ENCODE assay signal across 13 cellular contexts in genomic region chr5:10420926-10421325, GRCh38. TPM values are rescaled to one million over a fixed set of nuclear protein-coding genes. Genes with fewer than 3 reads are reported as not detected.
A peak's percentile ranks its signal among the peaks of the same experiment; 100 is the strongest.
DNase-seq lines count a peak whose midpoint lies in the region; ATAC-seq and TF ChIP-seq lines count a peak whose summit lies in the region.
"Had no signal": no experiment of that assay in that cellular context is flagged by ENCODE, and none has a peak within 500 bp of the region (broad histone marks: within the 10 kb centered on the region; RNA-seq: fewer than 3 reads in every experiment).

No MANE protein-coding gene starts in this region.

- H3K27ac ChIP-seq in spleen = peak overlapping the region in 4 of 8 donors; percentile 31 to 72 (median 66)

- intact Hi-C loops in spleen (cut with DNase I; ENCODE audit: low total_unique reads) = loop anchor here (10.0 kb wide), 2 partner anchors 56 to 136 kb away; no protein-coding TSS in a partner anchor

- TF ChIP-seq CTCF in NB4 (IDR thresholded peaks at IDR 0.05; ENCODE audit: low read depth, low read length) (no peak), chondrocyte (IDR thresholded peaks at IDR 0.05) (no peak), progenitor cell of endocrine pancreas (IDR thresholded peaks at IDR 0.05; ENCODE audit: unreplicated experiment) (no peak), spleen (IDR thresholded peaks at IDR 0.05 in 8 of 11, conservative IDR thresholded peaks at IDR 0.05 in 3 of 11) (no peak)

- DNase-seq in activated CD4-positive, CD25-positive, alpha-beta regulatory T cell (lab: John Stamatoyannopoulos, UW) = no peak
- DNase-seq in NB4 (ENCODE audit: low read depth) = peak; percentile 15
- no peak for DNase-seq in chondrocyte (ENCODE audit: low spot score)
- no peak for DNase-seq in progenitor cell of endocrine pancreas (ENCODE audit: low spot score, unreplicated experiment)
- DNase-seq in hypothalamus (lab: John Stamatoyannopoulos, UW) = no peak
- DNase-seq in spleen = no peak
- DNase-seq in GM19238 (ENCODE audit: insufficient read length, low spot score) = no peak
- DNase-seq: DND-41, KBM-7, NCI-H2171, upper lobe of left lung had no signal

- H3K4me3 ChIP-seq in NB4 (ENCODE audit: low read depth, low read length) = no peak overlapping the region
- no peak overlapping the region for H3K4me3 ChIP-seq in spleen
- H3K4me3 ChIP-seq: upper lobe of left lung had no signal

- H3K27ac Mint-ChIP-seq in chondrocyte (ENCODE audit: unreplicated experiment) (peak overlapping the region; percentile 61), progenitor cell of endocrine pancreas (peak overlapping the region; percentile 70)

- H3K4me1 Mint-ChIP-seq in chondrocyte (ENCODE audit: low read depth) = peaks cover 19% of the 10 kb centered on the region
- H3K4me1 Mint-ChIP-seq in progenitor cell of endocrine pancreas (ENCODE audit: low read depth) = no peaks in the 10 kb centered on the region

- TF ChIP-seq POLR2A in NB4 (IDR thresholded peaks at IDR 0.05; ENCODE audit: extremely low read depth, insufficient read length) (no peak), spleen (IDR thresholded peaks at IDR 0.05) (no peak)

- peaks cover 35% of the 10 kb centered on the region for H3K36me3 Mint-ChIP-seq in chondrocyte (ENCODE audit: low read depth)
- H3K36me3 Mint-ChIP-seq in progenitor cell of endocrine pancreas (ENCODE audit: insufficient read depth) = peaks cover 31% of the 10 kb centered on the region

- H3K4me3 Mint-ChIP-seq in chondrocyte (ENCODE audit: unreplicated experiment) (no peak overlapping the region), progenitor cell of endocrine pancreas (ENCODE audit: low read depth) (no peak overlapping the region)
- H3K4me3 Mint-ChIP-seq: central memory CD8-positive, alpha-beta T cell had no signal

- no peaks in the 10 kb centered on the region for H3K9me3 ChIP-seq in spleen
- H3K9me3 ChIP-seq: upper lobe of left lung had no signal

- peak; percentile 49 to 64 for ATAC-seq in activated CD4-positive, CD25-positive, alpha-beta regulatory T cell treated with anti-CD3 and anti-CD28 coated beads, Interleukin-2, amount 50 U/mL, for 24 hours

- H3K27me3 Mint-ChIP-seq in chondrocyte (ENCODE audit: low read depth) = no peaks in the 10 kb centered on the region
- H3K27me3 Mint-ChIP-seq in progenitor cell of endocrine pancreas = no peaks in the 10 kb centered on the region
- H3K27me3 Mint-ChIP-seq: central memory CD8-positive, alpha-beta T cell had no signal

- H3K36me3 ChIP-seq in spleen = peaks cover 0 to 99% (median 68%) of the 10 kb centered on the region in 6 donors

- no peaks in the 10 kb centered on the region for H3K27me3 ChIP-seq in spleen (replicated peaks in 1 of 7)
- H3K27me3 ChIP-seq: upper lobe of left lung had no signal

- H3K4me1 ChIP-seq in spleen = peaks cover 2 to 39% (median 20%) of the 10 kb centered on the region in 6 donors

- H3K9me3 Mint-ChIP-seq in chondrocyte (ENCODE audit: low read depth) (no peaks in the 10 kb centered on the region), progenitor cell of endocrine pancreas (ENCODE audit: low read depth) (no peaks in the 10 kb centered on the region)
- H3K9me3 Mint-ChIP-seq: central memory CD8-positive, alpha-beta T cell had no signal

RNA-seq across cellular contexts. Expression of gene ROPN1L, which starts 20.8 kb away (rescaled TPM):
- total RNA-seq in chondrocyte (0.37 to 0.64 TPM (median 0.39 TPM) in 3 replicates), progenitor cell of endocrine pancreas (0.43 TPM in 1 of 2 replicates, not detected in the other), spleen (10 to 100 TPM in 5 of 7 donors, 1 to 10 TPM in 2; 7.5 to 27.9 (median 15.7) TPM)
- polyA plus RNA-seq in spleen = 1 to 10 TPM; 2.0 to 7.7 (median 2.4) TPM
